Comparison of ENCODE assay signal across 2 cellular contexts in genomic region chr15:58775402-58775801, GRCh38.
TF ChIP-seq lines count a peak whose summit lies in the region.

No MANE protein-coding gene starts in this region.

TF ChIP-seq in GM12878, 131 proteins besides CTCF, POLR2A, EP300 and RAD21:
- TF ChIP-seq ZNF217 (IDR thresholded peaks at IDR 0.05) (no peak), NR2C1 (IDR thresholded peaks at IDR 0.05) (no peak), POLR2AphosphoS2 (IDR thresholded peaks at IDR 0.05; ENCODE audit: low read depth, low read length) (no peak), HDAC2 (IDR thresholded peaks at IDR 0.05) (no peak), ZNF687 (IDR thresholded peaks at IDR 0.05) (no peak), EGR1 (IDR thresholded peaks at IDR 0.05; ENCODE audit: borderline replicate concordance in 1 of 2, low read depth in 2 of 2, low read length in 2 of 2) (no peak), PRDM15 (CRISPR knock-in tag; IDR thresholded peaks at IDR 0.05) (no peak), SIX5 (IDR thresholded peaks at IDR 0.05; ENCODE audit: low read depth, low read length, severe bottlenecking) (no peak), MEF2B (IDR thresholded peaks at IDR 0.05; ENCODE audit: partially characterized antibody, poor library complexity, severe bottlenecking) (no peak), RAD51 (IDR thresholded peaks at IDR 0.05) (no peak), ESRRA (IDR thresholded peaks at IDR 0.05; ENCODE audit: low read length) (no peak), ATF7 (IDR thresholded peaks at IDR 0.05; ENCODE audit: low read depth) (no peak), BACH1 (IDR thresholded peaks at IDR 0.05; ENCODE audit: borderline replicate concordance) (no peak), BCLAF1 (IDR thresholded peaks at IDR 0.05) (no peak), ZBED1 (IDR thresholded peaks at IDR 0.05; ENCODE audit: borderline replicate concordance) (no peak), SP1 (IDR thresholded peaks at IDR 0.05; ENCODE audit: low read depth, low read length) (no peak)

TF ChIP-seq in neural cell, 6 proteins besides CTCF, POLR2A, EP300 and RAD21:
- TF ChIP-seq MXI1 (conservative IDR thresholded peaks at IDR 0.05; ENCODE audit: poor library complexity, severe bottlenecking) (no peak), SMC3 (conservative IDR thresholded peaks at IDR 0.05; ENCODE audit: poor library complexity) (no peak), EZH2 (IDR thresholded peaks at IDR 0.05; ENCODE audit: borderline replicate concordance, insufficient read depth, low read length, poor library complexity, severe bottlenecking) (no peak), TAF1 (IDR thresholded peaks at IDR 0.05; ENCODE audit: low read depth) (no peak), POLR2AphosphoS5 (IDR thresholded peaks at IDR 0.05) (no peak)
- TF ChIP-seq, protein P1, sequence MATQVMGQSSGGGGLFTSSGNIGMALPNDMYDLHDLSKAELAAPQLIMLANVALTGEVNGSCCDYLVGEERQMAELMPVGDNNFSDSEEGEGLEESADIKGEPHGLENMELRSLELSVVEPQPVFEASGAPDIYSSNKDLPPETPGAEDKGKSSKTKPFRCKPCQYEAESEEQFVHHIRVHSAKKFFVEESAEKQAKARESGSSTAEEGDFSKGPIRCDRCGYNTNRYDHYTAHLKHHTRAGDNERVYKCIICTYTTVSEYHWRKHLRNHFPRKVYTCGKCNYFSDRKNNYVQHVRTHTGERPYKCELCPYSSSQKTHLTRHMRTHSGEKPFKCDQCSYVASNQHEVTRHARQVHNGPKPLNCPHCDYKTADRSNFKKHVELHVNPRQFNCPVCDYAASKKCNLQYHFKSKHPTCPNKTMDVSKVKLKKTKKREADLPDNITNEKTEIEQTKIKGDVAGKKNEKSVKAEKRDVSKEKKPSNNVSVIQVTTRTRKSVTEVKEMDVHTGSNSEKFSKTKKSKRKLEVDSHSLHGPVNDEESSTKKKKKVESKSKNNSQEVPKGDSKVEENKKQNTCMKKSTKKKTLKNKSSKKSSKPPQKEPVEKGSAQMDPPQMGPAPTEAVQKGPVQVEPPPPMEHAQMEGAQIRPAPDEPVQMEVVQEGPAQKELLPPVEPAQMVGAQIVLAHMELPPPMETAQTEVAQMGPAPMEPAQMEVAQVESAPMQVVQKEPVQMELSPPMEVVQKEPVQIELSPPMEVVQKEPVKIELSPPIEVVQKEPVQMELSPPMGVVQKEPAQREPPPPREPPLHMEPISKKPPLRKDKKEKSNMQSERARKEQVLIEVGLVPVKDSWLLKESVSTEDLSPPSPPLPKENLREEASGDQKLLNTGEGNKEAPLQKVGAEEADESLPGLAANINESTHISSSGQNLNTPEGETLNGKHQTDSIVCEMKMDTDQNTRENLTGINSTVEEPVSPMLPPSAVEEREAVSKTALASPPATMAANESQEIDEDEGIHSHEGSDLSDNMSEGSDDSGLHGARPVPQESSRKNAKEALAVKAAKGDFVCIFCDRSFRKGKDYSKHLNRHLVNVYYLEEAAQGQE (IDR thresholded peaks at IDR 0.05; ENCODE audit: borderline replicate concordance) = no peak
TF ChIP-seq in neural cell: peak in this region for 0.
